Comparison of ENCODE assay signal across 27 cellular contexts in genomic region chr3:126617574-126617973, GRCh38. TPM values are rescaled to one million over a fixed set of nuclear protein-coding genes. Genes with fewer than 3 reads are reported as not detected.
"Had no signal": no experiment of that assay in that cellular context is flagged by ENCODE, and none has a peak within 500 bp of the region (broad histone marks: within the 10 kb centered on the region; RNA-seq: fewer than 3 reads in every experiment).

No MANE protein-coding gene starts in this region.

- H3K4me3 ChIP-seq: esophagus muscularis mucosa, left ventricle myocardium inferior, neural progenitor cell, right lobe of liver, skin epidermis, stomach, suprapubic skin, tibial nerve had no signal

- H3K27ac ChIP-seq: esophagus muscularis mucosa, left ventricle myocardium inferior, neural progenitor cell, right lobe of liver, skin epidermis, stomach, suprapubic skin, tibial nerve had no signal

- H3K36me3 ChIP-seq: neural progenitor cell had no signal

- H3K9ac ChIP-seq: neural progenitor cell had no signal

- H3K4me2 ChIP-seq: neural progenitor cell had no signal

- H3K27me3 ChIP-seq: esophagus muscularis mucosa, neural progenitor cell, right lobe of liver, stomach, suprapubic skin, tibial nerve had no signal

- DNase-seq: activated CD4-positive, alpha-beta T cell treated with anti-CD3 and anti-CD28 coated beads for 1 hour; activated CD4-positive, alpha-beta T cell treated with anti-CD3 and anti-CD28 coated beads, Interleukin-2, amount 50 U/mL, for 1 hour; activated CD8-positive, alpha-beta T cell treated with anti-CD3 and anti-CD28 coated beads, Interleukin-2, amount 10 ng/mL, durations not matched to agents 7 days and 5 days; activated gamma-delta T cell treated with Interleukin-2 at 50 U/mL for 16 hours; anterior cingulate cortex; caudate nucleus; effector memory CD4-positive, alpha-beta T cell; glutamatergic neuron; hippocampal formation; left ventricle myocardium inferior; naive thymus-derived CD8-positive, alpha-beta T cell; posterior cingulate gyrus; right lobe of liver; stimulated activated CD4-positive, alpha-beta T cell treated with anti-CD3 and anti-CD28 coated beads, Interleukin-2, amount 100 ng/mL, for 24 hours; stomach had no signal

- H2AFZ ChIP-seq: neural progenitor cell had no signal

- H3K9me3 ChIP-seq: esophagus muscularis mucosa, left ventricle myocardium inferior, right lobe of liver, stomach, suprapubic skin, tibial nerve had no signal

- H3K4me1 ChIP-seq: neural progenitor cell, right lobe of liver, stomach, suprapubic skin, tibial nerve had no signal

- FAIRE-seq: frontal cortex had no signal

- ATAC-seq: activated CD8-positive, alpha-beta T cell treated with anti-CD3 and anti-CD28 coated beads, Interleukin-2, amount 10 ng/mL, durations not matched to agents 7 days and 5 days; naive thymus-derived CD8-positive, alpha-beta T cell; right lobe of liver; stimulated activated memory B cell treated with anti-CD40 and anti-IgM and Interleukin-4, amounts not matched to agents 10 μg/mL and 1 μg/mL and 100 μg/mL, for 72 hours had no signal

RNA-seq across cellular contexts. Expression of gene C3orf22, which starts 58.8 kb away (rescaled TPM):
- total RNA-seq: activated CD8-positive, alpha-beta T cell treated with anti-CD3 and anti-CD28 coated beads, Interleukin-2, amount 10 ng/mL, durations not matched to agents 7 days and 5 days; activated T-helper 1 cell treated with anti-CD3 and anti-CD28 coated beads, Interleukin-12 subunit alpha, Interleukin-12 subunit beta, Interleukin-2, Interleukin-4 antibody, amounts not matched to agents 30 ng/mL and 10 ng/mL and 1 ng/mL, durations not matched to agents 14 hours and 24 hours and 36 hours; dermis microvascular lymphatic vessel endothelial cell; esophagus muscularis mucosa; frontal cortex; left ventricle myocardium inferior; lung microvascular endothelial cell; naive thymus-derived CD8-positive, alpha-beta T cell; omental fat pad; right lobe of liver; stomach; suprapubic skin; tibial nerve; urinary bladder had no signal
- polyA plus RNA-seq: naive thymus-derived CD8-positive, alpha-beta T cell; stomach; urinary bladder had no signal
